Comparison of ENCODE assay signal across 20 cellular contexts in genomic region chr20:50053790-50054547, GRCh38. TPM values are rescaled to one million over a fixed set of nuclear protein-coding genes. Genes with fewer than 3 reads are reported as not detected.
A peak's percentile ranks its signal among the peaks of the same experiment; 100 is the strongest.
DNase-seq lines count a peak whose midpoint lies in the region; ATAC-seq and TF ChIP-seq lines count a peak whose summit lies in the region.
"Had no signal": no experiment of that assay in that cellular context is flagged by ENCODE, and none has a peak within 500 bp of the region (broad histone marks: within the 10 kb centered on the region; RNA-seq: fewer than 3 reads in every experiment).

No MANE protein-coding gene starts in this region.

- H3K9ac ChIP-seq in IMR-90 (ENCODE audit: low read depth, low read length) = no peak overlapping the region

- H3K4me3 Mint-ChIP-seq in Calu3 (ENCODE audit: low read depth, unreplicated experiment) = no peak overlapping the region
- H3K4me3 Mint-ChIP-seq: stimulated activated effector memory CD8-positive, alpha-beta T cell treated with anti-CD3 and anti-CD28 coated beads, Interleukin-12 subunit alpha, Interleukin-12 subunit beta, amount 100 ng/mL, for 72 hours had no signal

- no peaks in the 10 kb centered on the region for H3K36me3 Mint-ChIP-seq in Calu3 (ENCODE audit: insufficient read depth, unreplicated experiment)
- H3K36me3 Mint-ChIP-seq: stimulated activated effector memory CD8-positive, alpha-beta T cell treated with anti-CD3 and anti-CD28 coated beads, Interleukin-12 subunit alpha, Interleukin-12 subunit beta, amount 100 ng/mL, for 72 hours had no signal

- ATAC-seq in IMR-90 (ENCODE audit: low read depth) = no peak
- ATAC-seq in GM21723 (IDR thresholded peaks at IDR 0.05; ENCODE audit: unreplicated experiment) = no peak
- ATAC-seq in GM18511 (IDR thresholded peaks at IDR 0.05; ENCODE audit: unreplicated experiment) = no peak
- ATAC-seq in HG03039 (IDR thresholded peaks at IDR 0.05; ENCODE audit: unreplicated experiment) = no peak
- ATAC-seq: stimulated activated effector memory CD8-positive, alpha-beta T cell treated with anti-CD3 and anti-CD28 coated beads, Interleukin-12 subunit alpha, Interleukin-12 subunit beta, amount 100 ng/mL, for 72 hours had no signal

- H3K9me3 ChIP-seq in IMR-90 (ENCODE audit: control insufficient read depth, insufficient read depth, low read length) (no peaks in the 10 kb centered on the region), osteoblast (ENCODE audit: low read depth, low read length) (no peaks in the 10 kb centered on the region)
- H3K9me3 ChIP-seq: esophagus squamous epithelium, right atrium auricular region, tibial artery had no signal

- POLR2A ChIA-PET in IMR-90 (lab: Charles Lee; ENCODE audit: unreplicated experiment) = no interaction called here

- intact Hi-C loops in Calu3 (cut with micrococcal nuclease; ENCODE audit: unreplicated experiment) (no loop called here), IMR-90 (cut with micrococcal nuclease) (no loop called here), dorsolateral prefrontal cortex (cut with DNase I) (no loop called here)

- peak overlapping the region; percentile 65 for H2AK5ac ChIP-seq in IMR-90 (ENCODE audit: low read depth, low read length)

- WGBS in IMR-90 (ENCODE audit: extremely low coverage in 2 of 2, insufficient read length in 1 of 2), 2 experiments = 49% methylated on average over 2 of the region's 17 CpGs; no CpG with 5 or more reads in 1 of the 2 experiments

- no peak overlapping the region for H3K27ac Mint-ChIP-seq in Calu3 (ENCODE audit: unreplicated experiment)
- H3K27ac Mint-ChIP-seq: stimulated activated effector memory CD8-positive, alpha-beta T cell treated with anti-CD3 and anti-CD28 coated beads, Interleukin-12 subunit alpha, Interleukin-12 subunit beta, amount 100 ng/mL, for 72 hours had no signal

- H3K27me3 ChIP-seq in IMR-90 (ENCODE audit: control insufficient read depth, insufficient read depth, low read length) (no peaks in the 10 kb centered on the region), dorsolateral prefrontal cortex (no peaks in the 10 kb centered on the region), osteoblast (ENCODE audit: insufficient read depth, low read length) (no peaks in the 10 kb centered on the region)
- H3K27me3 ChIP-seq: right atrium auricular region, tibial artery had no signal

- no peak overlapping the region for H3K4me2 ChIP-seq in IMR-90 (ENCODE audit: low read depth, low read length)
- H3K4me2 ChIP-seq in osteoblast (ENCODE audit: insufficient read depth, low read length) = no peak overlapping the region

- no peak overlapping the region for H2AFZ ChIP-seq in IMR-90 (replicated peaks; ENCODE audit: low read length, poor library complexity)
- no peak overlapping the region for H2AFZ ChIP-seq in osteoblast (ENCODE audit: low read length)

- no peak overlapping the region; the same call in 1 of the 2 replicates for H2BK120ac ChIP-seq in IMR-90 (ENCODE audit: low read depth, low read length)

- H4K5ac ChIP-seq in IMR-90 (ENCODE audit: low read depth, low read length) = no peak overlapping the region

- TF ChIP-seq CTCF in Calu3 (IDR thresholded peaks at IDR 0.05; ENCODE audit: unreplicated experiment) = no peak
- TF ChIP-seq CTCF in IMR-90 (conservative IDR thresholded peaks at IDR 0.05; ENCODE audit: low read depth, low read length) = no peak
- no peak for TF ChIP-seq CTCF in dorsolateral prefrontal cortex (IDR thresholded peaks at IDR 0.05 in 54 of 56, conservative IDR thresholded peaks at IDR 0.05 in 2 of 56; ENCODE audit: low read depth in 1 of 56, partially characterized antibody in 56 of 56)
- no peak for TF ChIP-seq CTCF in osteoblast (IDR thresholded peaks at IDR 0.05; ENCODE audit: extremely low read depth, low read depth, low read length)

- dilution Hi-C loops in IMR-90 (cut with HindIII; ENCODE audit: low sequenced_read_pairs, unreplicated experiment) = no loop called here

- no peak overlapping the region for H3K4me3 ChIP-seq in IMR-90 (ENCODE audit: insufficient read depth, low read depth, low read length)
- H3K4me3 ChIP-seq in dorsolateral prefrontal cortex = no peak overlapping the region
- H3K4me3 ChIP-seq in osteoblast (ENCODE audit: insufficient read depth, low read length) = no peak overlapping the region
- H3K4me3 ChIP-seq: esophagus squamous epithelium, right atrium auricular region, tibial artery had no signal

- no peak overlapping the region for H3K18ac ChIP-seq in IMR-90 (ENCODE audit: low read depth, low read length)

- peaks cover 8% of the 10 kb centered on the region for H3K4me1 ChIP-seq in IMR-90 (ENCODE audit: control insufficient read depth, insufficient read depth, low read length)
- H3K4me1 ChIP-seq in osteoblast (ENCODE audit: insufficient read depth, low read length) = peaks cover 10% of the 10 kb centered on the region

- H3K4ac ChIP-seq in IMR-90 (ENCODE audit: low read depth, low read length) = peak overlapping the region; percentile 48; the same call in 1 of the 2 replicates

- no peaks in the 10 kb centered on the region for H3K79me1 ChIP-seq in IMR-90 (ENCODE audit: low read depth in 1 of 2, low read length in 2 of 2)

- CTCF ChIA-PET in Calu3 (lab: Charles Lee) (interaction anchor here (0.6 to 1.8 kb wide), 4 partner anchors 12 to 58 kb away, joined by 3 to 5 read pairs (median 3); no protein-coding TSS in a partner anchor), IMR-90 (lab: Yijun Ruan, JAX) (interaction anchor here (1.0 kb wide), 1 partner anchor 18 kb away, joined by 3 read pairs; no protein-coding TSS in a partner anchor)

- 0 out of 2 replicates have a peak overlapping the region, but pooled peaks have one; percentile 2 for H4K91ac ChIP-seq in IMR-90 (ENCODE audit: insufficient read depth, low read depth, low read length)

- H3K9me1 ChIP-seq in IMR-90 (ENCODE audit: insufficient read depth, low read length) = no peaks in the 10 kb centered on the region; the same call in 1 of the 2 replicates

- in situ Hi-C loops in IMR-90 (cut with MboI; ENCODE audit: low sequenced_read_pairs) = no loop called here

- H3K9me3 Mint-ChIP-seq in Calu3 (ENCODE audit: low read depth, unreplicated experiment) = no peaks in the 10 kb centered on the region
- H3K9me3 Mint-ChIP-seq: stimulated activated effector memory CD8-positive, alpha-beta T cell treated with anti-CD3 and anti-CD28 coated beads, Interleukin-12 subunit alpha, Interleukin-12 subunit beta, amount 100 ng/mL, for 72 hours had no signal

- peak overlapping the region; percentile 31; the same call in 1 of the 2 replicates for H2BK20ac ChIP-seq in IMR-90 (ENCODE audit: low read depth, low read length)

- BruUV-seq in Calu3 (replicated peaks; lab: Mats Ljungman, UMichigan) (no TSS peak), IMR-90 (replicated peaks; lab: Mats Ljungman, UMichigan) (no TSS peak)

- H4K8ac ChIP-seq in IMR-90 (ENCODE audit: low read depth in 2 of 2, low read length in 2 of 2) = no peak overlapping the region; a peak in 1 of 4 replicates

- H3K79me2 ChIP-seq in osteoblast (ENCODE audit: insufficient read depth, low read length) = no peaks in the 10 kb centered on the region

- no peak for TF ChIP-seq POLR2A in IMR-90 (IDR thresholded peaks at IDR 0.05; ENCODE audit: low read depth, low read length)

- peaks cover 10% of the 10 kb centered on the region for H3K4me1 Mint-ChIP-seq in Calu3 (ENCODE audit: low read depth, unreplicated experiment)

- no peak overlapping the region for H3K27ac ChIP-seq in IMR-90 (ENCODE audit: insufficient read depth, low read length)
- H3K27ac ChIP-seq in dorsolateral prefrontal cortex = peak overlapping the region in 44 of 59 donors; percentile 27 to 91 (median 80)
- H3K27ac ChIP-seq in osteoblast (ENCODE audit: low read depth, low read length) = no peak overlapping the region
- H3K27ac ChIP-seq: right atrium auricular region had no signal

- peaks cover 36% of the 10 kb centered on the region for H3K27me3 Mint-ChIP-seq in Calu3 (ENCODE audit: unreplicated experiment)

- H2BK5ac ChIP-seq in IMR-90 (ENCODE audit: low read depth, low read length, poor library complexity, severe bottlenecking) = no peak overlapping the region

- H3K23ac ChIP-seq in IMR-90 (ENCODE audit: low read depth, low read length) = no peak overlapping the region

- no peak for TF ChIP-seq RAD21 in IMR-90 (IDR thresholded peaks at IDR 0.05; ENCODE audit: low read length)

- H4K20me1 ChIP-seq in IMR-90 (ENCODE audit: insufficient read depth, low read length) = no peaks in the 10 kb centered on the region
- no peaks in the 10 kb centered on the region for H4K20me1 ChIP-seq in osteoblast (ENCODE audit: insufficient read depth, low read length)

- DNase-seq in Calu3 (peak; percentile 38), IMR-90 (no peak), dorsolateral prefrontal cortex (no peak), osteoblast (ENCODE audit: insufficient read length, low spot score, missing footprints) (peak; percentile 39), NOMO-1 treated with DMSO at 0.1 percent for 48 hours (lab: John Stamatoyannopoulos, UW; ENCODE audit: unreplicated experiment) (no peak)
- DNase-seq: activated gamma-delta T cell treated with Interleukin-2 at 50 U/mL for 16 hours; central memory CD4-positive, alpha-beta T cell; COR-L47; esophagus squamous epithelium; GOT3; NCI-H1436; NCI-H446 treated with DMSO at 0.1 percent for 48 hours; Right ventricle myocardium superior; T-helper 1 cell; tibial artery had no signal

- H2AK9ac ChIP-seq in IMR-90 (replicated peaks; ENCODE audit: low read depth, low read length, poor library complexity) = peak overlapping the region; percentile 24

- H3K36me3 ChIP-seq in IMR-90 (ENCODE audit: control insufficient read depth, insufficient read depth, low read length) = no peaks in the 10 kb centered on the region
- H3K36me3 ChIP-seq in osteoblast (ENCODE audit: insufficient read depth, low read length) = no peaks in the 10 kb centered on the region
- H3K36me3 ChIP-seq: esophagus squamous epithelium, right atrium auricular region, tibial artery had no signal

- H3K14ac ChIP-seq in IMR-90 (replicated peaks; ENCODE audit: low read depth, low read length) = no peak overlapping the region

- no peak overlapping the region for H2BK15ac ChIP-seq in IMR-90 (ENCODE audit: low read depth, low read length)

- no peak overlapping the region for H3K56ac ChIP-seq in IMR-90 (ENCODE audit: extremely low read depth, insufficient read depth, low read length)

TF ChIP-seq in IMR-90, 13 proteins besides CTCF, POLR2A, EP300 and RAD21:
- TF ChIP-seq CHD1 (IDR thresholded peaks at IDR 0.05; ENCODE audit: low read depth, low read length) = no peak
- no peak for TF ChIP-seq SMC3 (IDR thresholded peaks at IDR 0.05; ENCODE audit: low read depth, low read length)

RNA-seq across cellular contexts. Expression of gene UBE2V1, which starts 59.0 kb away (rescaled TPM):
- total RNA-seq in Calu3 (2022) = 212 TPM in 2 replicates
- 20.1 and 41.4 TPM in 2 replicates for total RNA-seq in IMR-90 (2012; rRNA removed)
- 128 and 138 TPM in 2 replicates for polyA plus RNA-seq in IMR-90 (2012; rRNA removed)
- 46.2 and 74.3 TPM in 2 replicates for polyA plus RNA-seq in IMR-90 (2012; cell fraction: cytosol; rRNA removed)
- polyA plus RNA-seq in IMR-90 (2012; cell fraction: nucleus; rRNA removed; ENCODE audit: low replicate concordance) = 37.1 and 141 TPM in 2 replicates
- total RNA-seq in dorsolateral prefrontal cortex = 100 to 1,000 TPM in 113 of 120 experiments, 10 to 100 TPM in 7; 81.1 to 180 (median 135) TPM
- 90.8 and 100 TPM in 2 replicates for total RNA-seq in osteoblast

Comparison
In these comparisons a context has a peak if more than half of its experiments do, and no peak if none do; other contexts are left out.
1. DNase-seq: peak in Calu3 (single experiment) and osteoblast (single experiment); none in IMR-90 (single experiment), dorsolateral prefrontal cortex (0 of 10) and NOMO-1 treated with DMSO at 0.1 percent for 48 hours (single experiment).
2. H3K27ac ChIP-seq: peak in dorsolateral prefrontal cortex (44 of 59); none in IMR-90 (single experiment) and osteoblast (single experiment).